In the genomic region with DNA sequence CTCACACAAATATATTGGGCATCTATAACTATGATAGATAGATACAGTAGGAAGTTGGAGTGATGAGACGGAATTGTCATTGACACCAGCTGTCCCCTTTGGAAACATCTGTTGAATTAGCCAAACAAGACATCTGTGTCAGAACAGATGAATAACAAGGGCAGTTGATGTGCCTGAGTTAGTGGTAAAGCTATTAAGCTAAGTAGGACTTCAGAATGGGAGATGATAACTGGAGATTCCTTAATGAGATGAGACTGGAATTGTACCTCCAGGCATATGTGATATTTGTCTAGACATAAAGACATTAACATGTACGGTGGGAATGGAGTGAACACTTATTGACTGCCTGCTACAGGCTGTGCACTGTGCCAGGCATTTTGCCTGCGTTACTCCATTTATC, we compare ENCODE assay signal across 24 cellular contexts.
A peak's percentile ranks its signal among the peaks of the same experiment; 100 is the strongest.
DNase-seq lines count a peak whose midpoint lies in the region; ATAC-seq and TF ChIP-seq lines count a peak whose summit lies in the region.
"Had no signal": no experiment of that assay in that cellular context is flagged by ENCODE, and none has a peak within 500 bp of the region (broad histone marks: within the 10 kb centered on the region; RNA-seq: fewer than 3 reads in every experiment).

No MANE protein-coding gene starts in this region.

- DNase-seq in NCI-H2171 treated with DMSO at 0.1 percent for 48 hours (lab: John Stamatoyannopoulos, UW) (peak; percentile 63), NCI-H2171 (lab: John Stamatoyannopoulos, UW) (no peak), NCI-H82 (lab: John Stamatoyannopoulos, UW) (peak; percentile 98), substantia nigra (lab: John Stamatoyannopoulos, UW) (no peak), pons (ENCODE audit: low spot score) (no peak)
- DNase-seq in activated effector memory CD4-positive, alpha-beta T cell treated with Interleukin-2 at 50 U/mL for 16 hours, result no peak
- DNase-seq: 8988T; ACHN; C1 segment of cervical spinal cord; Caco-2; CD8-positive, alpha-beta T cell; H9; Karpas-422; NCI-H1092; NCI-H1436; NCI-H1930; NCI-H2107; NCI-H345; NCI-H510A treated with DMSO at 0.1 percent for 48 hours had no signal

- H3K27ac ChIP-seq in substantia nigra (ENCODE audit: low read depth, low read length, poor library complexity, severe bottlenecking), result peak overlapping the region; percentile 9
- H3K27ac ChIP-seq: SJSA1 had no signal

- ATAC-seq in SK-N-SH treated with all-trans-retinoic acid at 6 μM for 48 hours, result peak; percentile 4; the same call in 1 of the 3 replicates
- ATAC-seq in GM18502 (IDR thresholded peaks at IDR 0.05; ENCODE audit: poor library complexity, unreplicated experiment), result no peak
- ATAC-seq: CD8-positive, alpha-beta T cell; GM23338; HepG2 had no signal

TF ChIP-seq in SK-N-SH treated with all-trans-retinoic acid at 6 μM for 48 hours, 23 proteins besides CTCF, POLR2A, EP300 and RAD21:
- TF ChIP-seq ZNF8 (CRISPR knock-in tag; IDR thresholded peaks at IDR 0.05) (0 out of 2 replicates have a peak, but pooled peaks have one; percentile 10), OSR1 (CRISPR knock-in tag; IDR thresholded peaks at IDR 0.05) (no peak), SNAI2 (CRISPR knock-in tag; IDR thresholded peaks at IDR 0.05) (no peak), ESRRG (CRISPR knock-in tag; IDR thresholded peaks at IDR 0.05) (no peak), ZC3H10 (CRISPR knock-in tag; IDR thresholded peaks at IDR 0.05) (no peak), TCF4 (CRISPR knock-in tag; IDR thresholded peaks at IDR 0.05; ENCODE audit: borderline replicate concordance) (peak; percentile 82)
- TF ChIP-seq, protein P1, sequence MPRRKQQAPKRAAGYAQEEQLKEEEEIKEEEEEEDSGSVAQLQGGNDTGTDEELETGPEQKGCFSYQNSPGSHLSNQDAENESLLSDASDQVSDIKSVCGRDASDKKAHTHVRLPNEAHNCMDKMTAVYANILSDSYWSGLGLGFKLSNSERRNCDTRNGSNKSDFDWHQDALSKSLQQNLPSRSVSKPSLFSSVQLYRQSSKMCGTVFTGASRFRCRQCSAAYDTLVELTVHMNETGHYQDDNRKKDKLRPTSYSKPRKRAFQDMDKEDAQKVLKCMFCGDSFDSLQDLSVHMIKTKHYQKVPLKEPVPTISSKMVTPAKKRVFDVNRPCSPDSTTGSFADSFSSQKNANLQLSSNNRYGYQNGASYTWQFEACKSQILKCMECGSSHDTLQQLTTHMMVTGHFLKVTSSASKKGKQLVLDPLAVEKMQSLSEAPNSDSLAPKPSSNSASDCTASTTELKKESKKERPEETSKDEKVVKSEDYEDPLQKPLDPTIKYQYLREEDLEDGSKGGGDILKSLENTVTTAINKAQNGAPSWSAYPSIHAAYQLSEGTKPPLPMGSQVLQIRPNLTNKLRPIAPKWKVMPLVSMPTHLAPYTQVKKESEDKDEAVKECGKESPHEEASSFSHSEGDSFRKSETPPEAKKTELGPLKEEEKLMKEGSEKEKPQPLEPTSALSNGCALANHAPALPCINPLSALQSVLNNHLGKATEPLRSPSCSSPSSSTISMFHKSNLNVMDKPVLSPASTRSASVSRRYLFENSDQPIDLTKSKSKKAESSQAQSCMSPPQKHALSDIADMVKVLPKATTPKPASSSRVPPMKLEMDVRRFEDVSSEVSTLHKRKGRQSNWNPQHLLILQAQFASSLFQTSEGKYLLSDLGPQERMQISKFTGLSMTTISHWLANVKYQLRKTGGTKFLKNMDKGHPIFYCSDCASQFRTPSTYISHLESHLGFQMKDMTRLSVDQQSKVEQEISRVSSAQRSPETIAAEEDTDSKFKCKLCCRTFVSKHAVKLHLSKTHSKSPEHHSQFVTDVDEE (CRISPR knock-in tag; IDR thresholded peaks at IDR 0.05), result peak; percentile 61
- TF ChIP-seq, protein P2, sequence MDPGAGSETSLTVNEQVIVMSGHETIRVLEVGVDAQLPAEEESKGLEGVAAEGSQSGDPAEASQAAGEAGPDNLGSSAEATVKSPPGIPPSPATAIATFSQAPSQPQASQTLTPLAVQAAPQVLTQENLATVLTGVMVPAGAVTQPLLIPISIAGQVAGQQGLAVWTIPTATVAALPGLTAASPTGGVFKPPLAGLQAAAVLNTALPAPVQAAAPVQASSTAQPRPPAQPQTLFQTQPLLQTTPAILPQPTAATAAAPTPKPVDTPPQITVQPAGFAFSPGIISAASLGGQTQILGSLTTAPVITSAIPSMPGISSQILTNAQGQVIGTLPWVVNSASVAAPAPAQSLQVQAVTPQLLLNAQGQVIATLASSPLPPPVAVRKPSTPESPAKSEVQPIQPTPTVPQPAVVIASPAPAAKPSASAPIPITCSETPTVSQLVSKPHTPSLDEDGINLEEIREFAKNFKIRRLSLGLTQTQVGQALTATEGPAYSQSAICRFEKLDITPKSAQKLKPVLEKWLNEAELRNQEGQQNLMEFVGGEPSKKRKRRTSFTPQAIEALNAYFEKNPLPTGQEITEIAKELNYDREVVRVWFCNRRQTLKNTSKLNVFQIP (CRISPR knock-in tag; IDR thresholded peaks at IDR 0.05; ENCODE audit: borderline replicate concordance, low read depth), result no peak

Comparison
In these comparisons a context has a peak if more than half of its experiments do, and no peak if none do; other contexts are left out.
1. DNase-seq: peak in NCI-H2171 treated with DMSO at 0.1 percent for 48 hours (single experiment) and NCI-H82 (single experiment); none in NCI-H2171 (single experiment), substantia nigra (0 of 49), activated effector memory CD4-positive, alpha-beta T cell treated with Interleukin-2 at 50 U/mL for 16 hours (single experiment) and pons (single experiment).